ENCODE assay signal across 10 cellular contexts in genomic region chr11:68998390-68998911, GRCh38. TPM values are rescaled to one million over a fixed set of nuclear protein-coding genes. Genes with fewer than 3 reads are reported as not detected.
A peak's percentile ranks its signal among the peaks of the same experiment; 100 is the strongest.
DNase-seq lines count a peak whose midpoint lies in the region; ATAC-seq and TF ChIP-seq lines count a peak whose summit lies in the region.
"Had no signal": no experiment of that assay in that cellular context is flagged by ENCODE, and none has a peak within 500 bp of the region (broad histone marks: within the 10 kb centered on the region; RNA-seq: fewer than 3 reads in every experiment).

No MANE protein-coding gene starts in this region.

- no peak overlapping the region for H3K4me3 ChIP-seq in choroid plexus epithelial cell (ENCODE audit: low read depth, low read length)

- no peaks in the 10 kb centered on the region for H3K9me3 Mint-ChIP-seq in nephron
- no peaks in the 10 kb centered on the region for H3K9me3 Mint-ChIP-seq in activated T-helper 2 cell treated with anti-CD3 and anti-CD28 coated beads, Interferon-gamma antibody, Interleukin-2, Interleukin-4, amounts not matched to agents 10 μg/mL and 5 μg/mL and 100 μg/mL, durations not matched to agents 14 hours and 24 hours and 36 hours
- H3K9me3 Mint-ChIP-seq: naive B cell had no signal

- intact Hi-C loops in activated T-helper 2 cell treated with anti-CD3 and anti-CD28 coated beads, Interferon-gamma antibody, Interleukin-2, Interleukin-4, amounts not matched to agents 10 μg/mL and 5 μg/mL and 100 μg/mL, durations not matched to agents 14 hours and 24 hours and 36 hours (cut with micrococcal nuclease) = no loop called here

- H3K4me1 Mint-ChIP-seq in nephron = peaks cover 31% of the 10 kb centered on the region
- no peaks in the 10 kb centered on the region for H3K4me1 Mint-ChIP-seq in activated T-helper 2 cell treated with anti-CD3 and anti-CD28 coated beads, Interferon-gamma antibody, Interleukin-2, Interleukin-4, amounts not matched to agents 10 μg/mL and 5 μg/mL and 100 μg/mL, durations not matched to agents 14 hours and 24 hours and 36 hours (ENCODE audit: low read depth)
- H3K4me1 Mint-ChIP-seq: naive B cell had no signal

- H3K36me3 Mint-ChIP-seq in nephron (ENCODE audit: low read depth) = no peaks in the 10 kb centered on the region
- no peaks in the 10 kb centered on the region for H3K36me3 Mint-ChIP-seq in activated T-helper 2 cell treated with anti-CD3 and anti-CD28 coated beads, Interferon-gamma antibody, Interleukin-2, Interleukin-4, amounts not matched to agents 10 μg/mL and 5 μg/mL and 100 μg/mL, durations not matched to agents 14 hours and 24 hours and 36 hours (ENCODE audit: low read depth)
- H3K36me3 Mint-ChIP-seq: naive B cell had no signal

- no peak for TF ChIP-seq CTCF in choroid plexus epithelial cell (conservative IDR thresholded peaks at IDR 0.05; ENCODE audit: low read depth, low read length)
- no peak for TF ChIP-seq CTCF in nephron (IDR thresholded peaks at IDR 0.05; ENCODE audit: unreplicated experiment in 3 of 3)

- no peak for ATAC-seq in HG03571 (IDR thresholded peaks at IDR 0.05; ENCODE audit: unreplicated experiment)

- peak overlapping the region; percentile 75 to 88 (median 88) for H3K27ac Mint-ChIP-seq in nephron
- no peak overlapping the region for H3K27ac Mint-ChIP-seq in activated T-helper 2 cell treated with anti-CD3 and anti-CD28 coated beads, Interferon-gamma antibody, Interleukin-2, Interleukin-4, amounts not matched to agents 10 μg/mL and 5 μg/mL and 100 μg/mL, durations not matched to agents 14 hours and 24 hours and 36 hours

- DNase-seq in Daoy (ENCODE audit: low read depth) (peak; percentile 32), NCI-H2196 (lab: John Stamatoyannopoulos, UW; ENCODE audit: unreplicated experiment) (peak; percentile 61), choroid plexus epithelial cell (ENCODE audit: low read depth) (peak; percentile 39), hippocampal formation (lab: John Stamatoyannopoulos, UW) (no peak)
- DNase-seq in stimulated activated naive CD4-positive, alpha-beta T cell (lab: John Stamatoyannopoulos, UW) = no peak
- no peak for DNase-seq in activated T-helper 2 cell treated with anti-CD3 and anti-CD28 coated beads, Interferon-gamma antibody, Interleukin-2, Interleukin-4, amounts not matched to agents 10 μg/mL and 5 μg/mL and 100 μg/mL, durations not matched to agents 14 hours and 24 hours and 36 hours (ENCODE audit: low spot score)
- DNase-seq: naive B cell, T1000 had no signal

- peak overlapping the region in 1 of 3 experiments; percentile 21 for H3K4me3 Mint-ChIP-seq in nephron
- H3K4me3 Mint-ChIP-seq in activated T-helper 2 cell treated with anti-CD3 and anti-CD28 coated beads, Interferon-gamma antibody, Interleukin-2, Interleukin-4, amounts not matched to agents 10 μg/mL and 5 μg/mL and 100 μg/mL, durations not matched to agents 14 hours and 24 hours and 36 hours (ENCODE audit: low read depth) = no peak overlapping the region
- H3K4me3 Mint-ChIP-seq: naive B cell had no signal

- H3K27me3 Mint-ChIP-seq in nephron (ENCODE audit: low read depth) = peaks cover 17% of the 10 kb centered on the region
- H3K27me3 Mint-ChIP-seq in activated T-helper 2 cell treated with anti-CD3 and anti-CD28 coated beads, Interferon-gamma antibody, Interleukin-2, Interleukin-4, amounts not matched to agents 10 μg/mL and 5 μg/mL and 100 μg/mL, durations not matched to agents 14 hours and 24 hours and 36 hours (ENCODE audit: low read depth) = peaks cover 2% of the 10 kb centered on the region

RNA-seq across cellular contexts. Expression of gene MRGPRF, which starts 14.6 kb away (rescaled TPM):
- total RNA-seq in Daoy (2014; rRNA removed; shearing (Covaris generic)) = not detected in 2 replicates
- total RNA-seq in activated T-helper 2 cell treated with anti-CD3 and anti-CD28 coated beads, Interferon-gamma antibody, Interleukin-2, Interleukin-4, amounts not matched to agents 10 μg/mL and 5 μg/mL and 100 μg/mL, durations not matched to agents 14 hours and 24 hours and 36 hours = not detected in 2 replicates

RNA-seq across cellular contexts. Expression of gene MRGPRD, which starts 17.7 kb away (rescaled TPM):
- not detected in 2 replicates for total RNA-seq in Daoy (2014; rRNA removed; shearing (Covaris generic))
- total RNA-seq in activated T-helper 2 cell treated with anti-CD3 and anti-CD28 coated beads, Interferon-gamma antibody, Interleukin-2, Interleukin-4, amounts not matched to agents 10 μg/mL and 5 μg/mL and 100 μg/mL, durations not matched to agents 14 hours and 24 hours and 36 hours = not detected in 2 replicates

RNA-seq across cellular contexts. Expression of gene TPCN2, which starts 50.3 kb away (rescaled TPM):
- 3.3 TPM in 2 replicates for total RNA-seq in Daoy (2014; rRNA removed; shearing (Covaris generic))
- total RNA-seq in activated T-helper 2 cell treated with anti-CD3 and anti-CD28 coated beads, Interferon-gamma antibody, Interleukin-2, Interleukin-4, amounts not matched to agents 10 μg/mL and 5 μg/mL and 100 μg/mL, durations not matched to agents 14 hours and 24 hours and 36 hours = 19.1 and 20.0 TPM in 2 replicates

Comparison
In these comparisons a context has a peak if more than half of its experiments do, and no peak if none do; other contexts are left out.
1. DNase-seq: peak in Daoy (single experiment), NCI-H2196 (single experiment) and choroid plexus epithelial cell (single experiment); none in stimulated activated naive CD4-positive, alpha-beta T cell (0 of 6), hippocampal formation (0 of 2) and activated T-helper 2 cell treated with anti-CD3 and anti-CD28 coated beads, Interferon-gamma antibody, Interleukin-2, Interleukin-4, amounts not matched to agents 10 μg/mL and 5 μg/mL and 100 μg/mL, durations not matched to agents 14 hours and 24 hours and 36 hours (single experiment).